8 cellular contexts compared by ENCODE assay signal in genomic region chr16:3168706-3169105, GRCh38. TPM values are rescaled to one million over a fixed set of nuclear protein-coding genes. Genes with fewer than 3 reads are reported as not detected.
"Had no signal": no experiment of that assay in that cellular context is flagged by ENCODE, and none has a peak within 500 bp of the region (broad histone marks: within the 10 kb centered on the region; RNA-seq: fewer than 3 reads in every experiment).

No MANE protein-coding gene starts in this region.

- ATAC-seq: GM23338 had no signal

- H3K4me3 Mint-ChIP-seq: H9 had no signal

- H3K9me3 Mint-ChIP-seq: H9, IgD-negative memory B cell had no signal

- FAIRE-seq: H1, H54, HTR-8/SVneo had no signal

- H3K27ac Mint-ChIP-seq: GM23338, H9 had no signal

- DNase-seq: H9, HCEC 1CT had no signal

- H3K36me3 Mint-ChIP-seq: IgD-negative memory B cell had no signal

- H3K4me3 ChIP-seq: GM23338 had no signal

RNA-seq across cellular contexts. Expression of gene OR1F1, which starts 19.3 kb away (rescaled TPM):
- total RNA-seq: H9, HT-29 had no signal
